Comparison of ENCODE assay signal across 1 cellular context in genomic region chr7:120993011-120993574, GRCh38.
TF ChIP-seq lines count a peak whose summit lies in the region.

No MANE protein-coding gene starts in this region.

TF ChIP-seq in IMR-90, 13 proteins besides CTCF, POLR2A, EP300 and RAD21:
- TF ChIP-seq MXI1 (IDR thresholded peaks at IDR 0.05; ENCODE audit: borderline replicate concordance, low read depth, low read length), result no peak
- no peak for TF ChIP-seq FOS (IDR thresholded peaks at IDR 0.05; ENCODE audit: low read depth, low read length)
- TF ChIP-seq, protein P1, sequence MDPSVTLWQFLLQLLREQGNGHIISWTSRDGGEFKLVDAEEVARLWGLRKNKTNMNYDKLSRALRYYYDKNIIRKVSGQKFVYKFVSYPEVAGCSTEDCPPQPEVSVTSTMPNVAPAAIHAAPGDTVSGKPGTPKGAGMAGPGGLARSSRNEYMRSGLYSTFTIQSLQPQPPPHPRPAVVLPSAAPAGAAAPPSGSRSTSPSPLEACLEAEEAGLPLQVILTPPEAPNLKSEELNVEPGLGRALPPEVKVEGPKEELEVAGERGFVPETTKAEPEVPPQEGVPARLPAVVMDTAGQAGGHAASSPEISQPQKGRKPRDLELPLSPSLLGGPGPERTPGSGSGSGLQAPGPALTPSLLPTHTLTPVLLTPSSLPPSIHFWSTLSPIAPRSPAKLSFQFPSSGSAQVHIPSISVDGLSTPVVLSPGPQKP (IDR thresholded peaks at IDR 0.05; ENCODE audit: borderline replicate concordance, low read depth, low read length), result no peak
- TF ChIP-seq RCOR1 (IDR thresholded peaks at IDR 0.05; ENCODE audit: insufficient replicate concordance, low read length), result no peak
- no peak for TF ChIP-seq MAFK (IDR thresholded peaks at IDR 0.05; ENCODE audit: low read depth, low read length)
- TF ChIP-seq NFE2L2 (IDR thresholded peaks at IDR 0.05; ENCODE audit: low read depth, low read length), result no peak
- no peak for TF ChIP-seq CHD1 (IDR thresholded peaks at IDR 0.05; ENCODE audit: low read depth, low read length)
- TF ChIP-seq MAZ (IDR thresholded peaks at IDR 0.05; ENCODE audit: borderline replicate concordance, low read depth, low read length), result no peak
- no peak for TF ChIP-seq CEBPB (IDR thresholded peaks at IDR 0.05; ENCODE audit: low read depth, low read length)
- TF ChIP-seq BHLHE40 (IDR thresholded peaks at IDR 0.05; ENCODE audit: low read depth, low read length), result no peak
- TF ChIP-seq SMC3 (IDR thresholded peaks at IDR 0.05; ENCODE audit: low read depth, low read length), result no peak
- TF ChIP-seq RFX5 (IDR thresholded peaks at IDR 0.05; ENCODE audit: low read depth, low read length), result no peak
- TF ChIP-seq USF2 (IDR thresholded peaks at IDR 0.05; ENCODE audit: low read depth, low read length), result no peak
